Comparison of ENCODE assay signal across 9 cellular contexts in genomic region chr2:203016716-203017115, GRCh38. TPM values are rescaled to one million over a fixed set of nuclear protein-coding genes. Genes with fewer than 3 reads are reported as not detected.
DNase-seq lines count a peak whose midpoint lies in the region; ATAC-seq, FAIRE-seq and TF ChIP-seq lines count a peak whose summit lies in the region.
"Had no signal": no experiment of that assay in that cellular context is flagged by ENCODE, and none has a peak within 500 bp of the region (broad histone marks: within the 10 kb centered on the region; RNA-seq: fewer than 3 reads in every experiment).

No MANE protein-coding gene starts in this region.

- H3K79me2 ChIP-seq in astrocyte (ENCODE audit: insufficient read depth, low read length) = peaks cover 62% of the 10 kb centered on the region

- no peaks in the 10 kb centered on the region for H3K9me3 ChIP-seq in astrocyte (ENCODE audit: insufficient read depth, low read depth, low read length)

- H3K9ac ChIP-seq in astrocyte (ENCODE audit: low read length) = peak overlapping the region; percentile 66

- peaks cover 23% of the 10 kb centered on the region for H3K4me1 ChIP-seq in astrocyte (ENCODE audit: insufficient read depth, low read length)

- H2AFZ ChIP-seq in astrocyte (ENCODE audit: low read depth, low read length) = no peak overlapping the region

- H3K4me3 ChIP-seq in astrocyte (ENCODE audit: insufficient read depth, low read depth, low read length) (peak overlapping the region; percentile 39), kidney epithelial cell (ENCODE audit: low read depth, low read length) (peak overlapping the region; percentile 1)
- H3K4me3 ChIP-seq: lung had no signal

- no peak for ATAC-seq in stimulated activated naive CD8-positive, alpha-beta T cell treated with anti-CD3 and anti-CD28 coated beads, Interleukin-15, amount 100 ng/mL, for 72 hours

- no peak overlapping the region for H3K27ac ChIP-seq in astrocyte (ENCODE audit: low read depth, low read length)
- H3K27ac ChIP-seq in substantia nigra (ENCODE audit: low read depth, low read length, poor library complexity, severe bottlenecking) = no peak overlapping the region

- H3K27me3 Mint-ChIP-seq in HFFc6 (ENCODE audit: insufficient read depth) = no peaks in the 10 kb centered on the region
- H3K27me3 Mint-ChIP-seq in astrocyte (ENCODE audit: low read depth, unreplicated experiment) = no peaks in the 10 kb centered on the region
- no peaks in the 10 kb centered on the region for H3K27me3 Mint-ChIP-seq in stimulated activated naive CD8-positive, alpha-beta T cell treated with anti-CD3 and anti-CD28 coated beads, Interleukin-15, amount 100 ng/mL, for 72 hours

- H3K27me3 ChIP-seq in astrocyte (ENCODE audit: insufficient read depth, low read length) (no peaks in the 10 kb centered on the region), kidney epithelial cell (ENCODE audit: control insufficient read depth, insufficient read depth, low read length) (no peaks in the 10 kb centered on the region)

- no peaks in the 10 kb centered on the region for H3K9me3 Mint-ChIP-seq in HFFc6
- no peaks in the 10 kb centered on the region for H3K9me3 Mint-ChIP-seq in astrocyte (ENCODE audit: unreplicated experiment)
- no peaks in the 10 kb centered on the region for H3K9me3 Mint-ChIP-seq in stimulated activated naive CD8-positive, alpha-beta T cell treated with anti-CD3 and anti-CD28 coated beads, Interleukin-15, amount 100 ng/mL, for 72 hours

- peak overlapping the region; percentile 92 for H3K4me3 Mint-ChIP-seq in HFFc6
- peak overlapping the region; percentile 88 for H3K4me3 Mint-ChIP-seq in astrocyte (ENCODE audit: unreplicated experiment)
- H3K4me3 Mint-ChIP-seq in stimulated activated naive CD8-positive, alpha-beta T cell treated with anti-CD3 and anti-CD28 coated beads, Interleukin-15, amount 100 ng/mL, for 72 hours = peak overlapping the region; percentile 36 to 69

- no peak overlapping the region; the same call in 1 of the 2 replicates for H3K27ac Mint-ChIP-seq in HFFc6
- no peak overlapping the region for H3K27ac Mint-ChIP-seq in astrocyte (ENCODE audit: unreplicated experiment)
- no peak overlapping the region for H3K27ac Mint-ChIP-seq in stimulated activated naive CD8-positive, alpha-beta T cell treated with anti-CD3 and anti-CD28 coated beads, Interleukin-15, amount 100 ng/mL, for 72 hours

- peak overlapping the region; percentile 90 for H3K4me2 ChIP-seq in astrocyte (ENCODE audit: low read length)

- peaks cover 21% of the 10 kb centered on the region for H4K20me1 ChIP-seq in astrocyte (ENCODE audit: insufficient read depth, low read length)

- DNase-seq in HFFc6 = no peak
- no peak for DNase-seq in astrocyte (ENCODE audit: low read depth)
- DNase-seq in kidney epithelial cell (ENCODE audit: low read depth) = no peak
- DNase-seq in stimulated activated naive CD8-positive, alpha-beta T cell treated with anti-CD3 and anti-CD28 coated beads, Interleukin-15, amount 100 ng/mL, for 72 hours = no peak
- DNase-seq in substantia nigra (lab: John Stamatoyannopoulos, UW) = no peak
- DNase-seq in activated CD4-positive, alpha-beta T cell treated with anti-CD3 and anti-CD28 coated beads for 1 hour = no peak
- no peak for DNase-seq in amniotic stem cell (lab: John Stamatoyannopoulos, UW)
- DNase-seq: NCI-H1048 had no signal

- peaks cover 16% of the 10 kb centered on the region for H3K36me3 Mint-ChIP-seq in HFFc6 (ENCODE audit: low read depth)
- H3K36me3 Mint-ChIP-seq in astrocyte (ENCODE audit: low read depth, unreplicated experiment) = peaks cover 2% of the 10 kb centered on the region

- no peak for FAIRE-seq in astrocyte (lab: Jason Lieb, UNC)

- no peak for TF ChIP-seq CTCF in HFFc6 (IDR thresholded peaks at IDR 0.05)
- TF ChIP-seq CTCF in astrocyte (IDR thresholded peaks at IDR 0.05; ENCODE audit: insufficient read depth, low read depth, low read length) = no peak
- no peak for TF ChIP-seq CTCF in kidney epithelial cell (IDR thresholded peaks at IDR 0.05; ENCODE audit: insufficient read depth, low read length, poor library complexity, severe bottlenecking)

- H3K4me1 Mint-ChIP-seq in HFFc6 (ENCODE audit: low read depth) (peaks cover 53% of the 10 kb centered on the region), astrocyte (ENCODE audit: low read depth, unreplicated experiment) (peaks cover 16% of the 10 kb centered on the region)
- H3K4me1 Mint-ChIP-seq in stimulated activated naive CD8-positive, alpha-beta T cell treated with anti-CD3 and anti-CD28 coated beads, Interleukin-15, amount 100 ng/mL, for 72 hours = peaks cover 40% of the 10 kb centered on the region

- H3K36me3 ChIP-seq in astrocyte (ENCODE audit: insufficient read depth, low read length) (no peaks in the 10 kb centered on the region), kidney epithelial cell (ENCODE audit: control insufficient read depth, insufficient read depth, low read length) (no peaks in the 10 kb centered on the region)

RNA-seq across cellular contexts. Expression of gene NBEAL1, which starts 2.0 kb away (rescaled TPM):
- 10 to 100 TPM; 17.7 to 29.2 (median 23.8) TPM for total RNA-seq in HFFc6 (2021; fragmentation: NEBNext Ultra II Directional; extraction: Animal tissue kit (Norgen Biotek cat#: 25700))
- 33.4 and 35.9 TPM in 2 replicates for total RNA-seq in astrocyte
- total RNA-seq in kidney epithelial cell = 14.8 and 16.0 TPM in 2 replicates
